In the genomic region with DNA sequence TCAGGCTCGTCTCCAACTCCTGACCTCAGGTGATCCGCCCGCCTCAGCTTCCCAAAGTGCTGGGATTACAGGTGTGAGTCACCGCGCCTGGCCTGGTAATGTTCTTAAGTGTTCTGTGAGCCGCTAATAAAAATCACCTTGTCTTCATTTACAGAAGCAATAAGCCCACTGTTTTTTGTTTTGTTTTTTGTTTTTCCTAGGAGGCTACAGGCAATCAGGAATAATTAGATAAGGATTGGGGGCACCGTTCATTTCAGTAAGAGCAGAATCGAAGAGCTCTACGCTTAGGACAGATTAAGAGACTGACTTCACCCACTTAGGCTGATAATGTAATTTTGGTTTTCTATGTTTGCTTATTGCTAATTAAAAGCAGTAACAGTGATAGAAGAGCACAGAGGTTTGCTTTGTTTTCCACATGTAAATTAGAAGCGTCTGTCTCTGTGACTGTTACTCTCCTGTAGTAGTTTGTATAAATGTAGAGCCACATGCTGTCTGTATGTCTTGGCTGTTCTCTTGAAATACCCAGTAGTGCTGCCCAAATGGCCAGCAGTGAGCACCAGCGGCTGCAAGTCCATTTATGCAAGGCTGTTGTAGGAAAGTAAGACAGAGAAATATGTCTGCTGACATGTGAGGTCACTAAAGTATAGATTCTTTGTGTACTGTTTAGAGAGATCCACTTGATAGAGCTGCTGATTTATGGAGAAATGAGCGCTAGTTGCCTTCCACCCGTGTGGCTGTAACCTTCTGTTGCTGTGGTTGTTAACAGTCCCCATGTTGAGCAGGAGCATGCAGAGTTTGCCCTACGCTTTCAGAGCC, we compare ENCODE assay signal across 9 cellular contexts. TPM values are rescaled to one million over a fixed set of nuclear protein-coding genes. Genes with fewer than 3 reads are reported as not detected.
DNase-seq lines count a peak whose midpoint lies in the region; ATAC-seq and TF ChIP-seq lines count a peak whose summit lies in the region.
"Had no signal": no experiment of that assay in that cellular context is flagged by ENCODE, and none has a peak within 500 bp of the region (broad histone marks: within the 10 kb centered on the region; RNA-seq: fewer than 3 reads in every experiment).

No MANE protein-coding gene starts in this region.

- intact Hi-C loops in natural killer cell (cut with micrococcal nuclease): loop anchor here (5.0 kb wide), 1 partner anchor 34 kb away; no protein-coding TSS in a partner anchor

- TF ChIP-seq CTCF in GM12864 (IDR thresholded peaks at IDR 0.05; ENCODE audit: low read depth, low read length, missing control alignments): no peak
- no peak for TF ChIP-seq CTCF in natural killer cell (IDR thresholded peaks at IDR 0.05)

- no peaks in the 10 kb centered on the region for H3K9me3 Mint-ChIP-seq in natural killer cell
- no peaks in the 10 kb centered on the region for H3K9me3 Mint-ChIP-seq in activated T-cell treated with anti-CD3 and anti-CD28 coated beads, Interleukin-2, amount 50 U/mL, for 24 hours

- peak overlapping the region; percentile 35 for H3K4me3 Mint-ChIP-seq in natural killer cell
- no peak overlapping the region for H3K4me3 Mint-ChIP-seq in activated T-cell treated with anti-CD3 and anti-CD28 coated beads, Interleukin-2, amount 50 U/mL, for 24 hours

- no peaks in the 10 kb centered on the region for H3K27me3 Mint-ChIP-seq in natural killer cell (ENCODE audit: low read depth in 2 of 2)
- H3K27me3 Mint-ChIP-seq in activated T-cell treated with anti-CD3 and anti-CD28 coated beads, Interleukin-2, amount 50 U/mL, for 24 hours: peaks cover 24% of the 10 kb centered on the region

- no peaks in the 10 kb centered on the region for H3K9me3 ChIP-seq in adipocyte (ENCODE audit: control insufficient read depth, low read length)
- H3K9me3 ChIP-seq: pancreas had no signal

- H3K4me1 ChIP-seq in adipocyte (ENCODE audit: control insufficient read depth, insufficient read depth, low read length): peaks cover 67% of the 10 kb centered on the region

- H3K27me3 ChIP-seq in adipocyte (replicated peaks; ENCODE audit: control insufficient read depth, insufficient read depth, low read length): no peaks in the 10 kb centered on the region
- H3K27me3 ChIP-seq: pancreas had no signal

- H3K9ac ChIP-seq in adipocyte (ENCODE audit: low read length): no peak overlapping the region

- H3K27ac Mint-ChIP-seq in natural killer cell: peak overlapping the region in 1 of 2 donors; percentile 78
- H3K27ac Mint-ChIP-seq in activated T-cell treated with anti-CD3 and anti-CD28 coated beads, Interleukin-2, amount 50 U/mL, for 24 hours: no peak overlapping the region

- DNase-seq in GM12864 (ENCODE audit: low read depth): no peak
- DNase-seq in adipocyte (ENCODE audit: low read depth): peak; percentile 49
- DNase-seq in natural killer cell: no peak
- no peak for DNase-seq in COR-L47 (lab: John Stamatoyannopoulos, UW)
- DNase-seq in activated CD4-positive, CD25-positive, alpha-beta regulatory T cell (lab: John Stamatoyannopoulos, UW): no peak
- DNase-seq in activated T-cell treated with anti-CD3 and anti-CD28 coated beads, Interleukin-2, amount 50 U/mL, for 24 hours: no peak
- DNase-seq in NCI-H446 (lab: John Stamatoyannopoulos, UW): no peak
- DNase-seq: pancreas had no signal

- ATAC-seq in HG02642 (IDR thresholded peaks at IDR 0.05; ENCODE audit: poor library complexity, unreplicated experiment) (peak; percentile 19), natural killer cell (peak; percentile 21 to 50 (median 46))

- no peaks in the 10 kb centered on the region for H3K36me3 Mint-ChIP-seq in natural killer cell
- H3K36me3 Mint-ChIP-seq in activated T-cell treated with anti-CD3 and anti-CD28 coated beads, Interleukin-2, amount 50 U/mL, for 24 hours (ENCODE audit: low read depth): no peaks in the 10 kb centered on the region

- peaks cover 46 to 53% of the 10 kb centered on the region in 2 donors for H3K4me1 Mint-ChIP-seq in natural killer cell
- H3K4me1 Mint-ChIP-seq in activated T-cell treated with anti-CD3 and anti-CD28 coated beads, Interleukin-2, amount 50 U/mL, for 24 hours (ENCODE audit: low read depth): peaks cover 1% of the 10 kb centered on the region

- H3K4me3 ChIP-seq in GM12864 (ENCODE audit: low read depth, low read length) (peak overlapping the region; percentile 17), adipocyte (ENCODE audit: low read length) (no peak overlapping the region)
- H3K4me3 ChIP-seq: pancreas had no signal

- no peaks in the 10 kb centered on the region for H3K36me3 ChIP-seq in adipocyte (ENCODE audit: control insufficient read depth, insufficient read depth, low read length, severe bottlenecking)
- H3K36me3 ChIP-seq: pancreas had no signal

RNA-seq across cellular contexts. Expression of gene TRIO, which starts 30.5 kb away (rescaled TPM):
- total RNA-seq in natural killer cell: 100 to 1,000 TPM in 1 of 3 donors, 10 to 100 TPM in 2; 84.6 to 136 (median 94.3) TPM
